ENCODE assay signal across 10 cellular contexts in genomic region chr19:4580021-4580901, GRCh38. TPM values are rescaled to one million over a fixed set of nuclear protein-coding genes. Genes with fewer than 3 reads are reported as not detected.
DNase-seq lines count a peak whose midpoint lies in the region; TF ChIP-seq lines count a peak whose summit lies in the region.
"Had no signal": no experiment of that assay in that cellular context is flagged by ENCODE, and none has a peak within 500 bp of the region (broad histone marks: within the 10 kb centered on the region; RNA-seq: fewer than 3 reads in every experiment).

No MANE protein-coding gene starts in this region.

- H3K27ac ChIP-seq in BLaER1, result no peak overlapping the region
- no peak overlapping the region for H3K27ac ChIP-seq in Karpas-422 (ENCODE audit: low read length)
- H3K27ac ChIP-seq in endodermal cell (ENCODE audit: low read depth, low read length), result no peak overlapping the region

- H3K4me1 ChIP-seq in BLaER1 (peaks cover 47% of the 10 kb centered on the region), Karpas-422 (ENCODE audit: low read length) (no peaks in the 10 kb centered on the region), endodermal cell (ENCODE audit: control insufficient read depth, insufficient read depth, low read length) (no peaks in the 10 kb centered on the region), neuron (ENCODE audit: insufficient read depth, low read length) (peaks cover 24% of the 10 kb centered on the region)

- no peaks in the 10 kb centered on the region for H3K79me2 ChIP-seq in Karpas-422 (ENCODE audit: low read length)

- H2AFZ ChIP-seq in Karpas-422 (ENCODE audit: low read length), result no peak overlapping the region
- no peak overlapping the region for H2AFZ ChIP-seq in neuron (ENCODE audit: low read depth, low read length)

- H3K4me2 ChIP-seq in BLaER1, result peak overlapping the region; percentile 82
- no peak overlapping the region for H3K4me2 ChIP-seq in Karpas-422 (ENCODE audit: low read depth, low read length, poor library complexity, severe bottlenecking)

- no peaks in the 10 kb centered on the region for H3K9me2 ChIP-seq in Karpas-422 (replicated peaks; ENCODE audit: insufficient read depth, low read length)

- peaks cover 8% of the 10 kb centered on the region for H3K4me1 Mint-ChIP-seq in endodermal cell

- peaks cover 28% of the 10 kb centered on the region for H3K27me3 ChIP-seq in BLaER1
- no peaks in the 10 kb centered on the region for H3K27me3 ChIP-seq in Karpas-422 (ENCODE audit: low read length)
- H3K27me3 ChIP-seq in endodermal cell (ENCODE audit: control insufficient read depth, insufficient read depth, low read length, poor library complexity, severe bottlenecking), result peaks cover 26% of the 10 kb centered on the region
- no peaks in the 10 kb centered on the region for H3K27me3 ChIP-seq in neuron (ENCODE audit: insufficient read depth, low read length)

- peak overlapping the region; percentile 62 for H3K4me3 Mint-ChIP-seq in endodermal cell
- H3K4me3 Mint-ChIP-seq: T-helper 2 cell treated with Interferon-gamma antibody and Interleukin-4, amounts not matched to agents 5 μg/mL and 100 μg/mL, for 36 hours had no signal

- peak; percentile 60 for TF ChIP-seq CTCF in endodermal cell (conservative IDR thresholded peaks at IDR 0.05)

- peaks cover 37% of the 10 kb centered on the region for H3K27me3 Mint-ChIP-seq in endodermal cell (ENCODE audit: insufficient read depth)

- DNase-seq in Karpas-422 (peak; percentile 56), endodermal cell (peak; percentile 88), erythroblast (lab: John Stamatoyannopoulos, UW) (no peak), posterior vena cava (ENCODE audit: low spot score) (no peak), inferior parietal cortex (ENCODE audit: extremely low spot score) (no peak)
- DNase-seq in activated CD4-positive, alpha-beta T cell treated with anti-CD3 and anti-CD28 coated beads for 1 hour, result no peak
- DNase-seq: NCI-H526 had no signal

- H3K4me3 ChIP-seq in BLaER1, result peak overlapping the region; percentile 68
- no peak overlapping the region for H3K4me3 ChIP-seq in Karpas-422 (ENCODE audit: low read length)
- peak overlapping the region; percentile 58 for H3K4me3 ChIP-seq in endodermal cell (ENCODE audit: low read length)
- peak overlapping the region; percentile 76 for H3K4me3 ChIP-seq in neuron (ENCODE audit: low read length)

- TF ChIP-seq POLR2A in erythroblast (IDR thresholded peaks at IDR 0.05; ENCODE audit: low read length), result no peak

- 0 out of 2 replicates have a peak, but pooled peaks cover 14% of the 10 kb centered on the region for H4K20me1 ChIP-seq in BLaER1
- H4K20me1 ChIP-seq in Karpas-422 (ENCODE audit: insufficient read depth, low read depth, low read length), result no peaks in the 10 kb centered on the region

- H3K9me3 Mint-ChIP-seq in endodermal cell, result no peaks in the 10 kb centered on the region
- H3K9me3 Mint-ChIP-seq: T-helper 2 cell treated with Interferon-gamma antibody and Interleukin-4, amounts not matched to agents 5 μg/mL and 100 μg/mL, for 36 hours had no signal

- H3K36me3 ChIP-seq in BLaER1 (no peaks in the 10 kb centered on the region), Karpas-422 (ENCODE audit: insufficient read depth, low read length) (no peaks in the 10 kb centered on the region), endodermal cell (ENCODE audit: control insufficient read depth, insufficient read depth, low read length) (no peaks in the 10 kb centered on the region), neuron (ENCODE audit: insufficient read depth, low read length) (no peaks in the 10 kb centered on the region)

- no peak overlapping the region for H3K27ac Mint-ChIP-seq in endodermal cell
- H3K27ac Mint-ChIP-seq: T-helper 2 cell treated with Interferon-gamma antibody and Interleukin-4, amounts not matched to agents 5 μg/mL and 100 μg/mL, for 36 hours had no signal

- 8 to 15% methylated on average over 12 to 43 of the region's 50 CpGs for WGBS in endodermal cell (ENCODE audit: insufficient coverage in 1 of 2, insufficient read length in 1 of 2), 2 experiments

- no peaks in the 10 kb centered on the region for H3K36me3 Mint-ChIP-seq in endodermal cell (ENCODE audit: low read depth)

- H3K9me3 ChIP-seq in BLaER1, result no peaks in the 10 kb centered on the region
- H3K9me3 ChIP-seq in Karpas-422 (ENCODE audit: low read length), result no peaks in the 10 kb centered on the region
- no peaks in the 10 kb centered on the region for H3K9me3 ChIP-seq in endodermal cell (ENCODE audit: control insufficient read depth, low read length)
- no peaks in the 10 kb centered on the region for H3K9me3 ChIP-seq in neuron (ENCODE audit: low read length)

- H3K9ac ChIP-seq in BLaER1, result no peak overlapping the region
- H3K9ac ChIP-seq in Karpas-422 (ENCODE audit: low read length), result no peak overlapping the region
- no peak overlapping the region for H3K9ac ChIP-seq in endodermal cell (ENCODE audit: extremely low read depth, low read length, poor library complexity, severe bottlenecking)

- intact Hi-C loops in posterior vena cava (cut with DNase I), result no loop called here

RNA-seq across cellular contexts. Expression of gene SEMA6B, which starts 20.8 kb away (rescaled TPM):
- not detected in 2 replicates for total RNA-seq in Karpas-422 (2014; rRNA removed; shearing (Covaris generic); ENCODE audit: low replicate concordance)
- total RNA-seq in endodermal cell, result 10 to 100 TPM; 28.9 to 67.8 TPM
- polyA plus RNA-seq in endodermal cell (2013, experiment 1 of 2), result 26.9 TPM
- polyA plus RNA-seq in endodermal cell (2013, experiment 2 of 2), result 24.3 TPM
- total RNA-seq in posterior vena cava, result 10 to 100 TPM; 13.7 to 19.4 TPM

RNA-seq across cellular contexts. Expression of gene LRG1, which starts 40.4 kb away (rescaled TPM):
- total RNA-seq in Karpas-422 (2014; rRNA removed; shearing (Covaris generic); ENCODE audit: low replicate concordance), result 0.11 and 0.14 TPM in 2 replicates
- total RNA-seq in endodermal cell, result 1 to 10 TPM in 1 of 2 donors, under 1 TPM in 1; 0.86 to 1.4 TPM
- polyA plus RNA-seq in endodermal cell (2013, experiment 1 of 2), result 0.21 TPM
- 0.75 TPM for polyA plus RNA-seq in endodermal cell (2013, experiment 2 of 2)
- total RNA-seq in posterior vena cava, result 1 to 10 TPM; 1.4 to 1.9 TPM

RNA-seq across cellular contexts. Expression of gene PLIN5, which starts 45.2 kb away (rescaled TPM):
- total RNA-seq in Karpas-422 (2014; rRNA removed; shearing (Covaris generic); ENCODE audit: low replicate concordance), result not detected in 2 replicates
- total RNA-seq in endodermal cell (1 to 10 TPM; 3.7 to 3.9 TPM), posterior vena cava (1 to 10 TPM; 2.2 to 2.8 TPM)
- 2.4 TPM for polyA plus RNA-seq in endodermal cell (2013, experiment 1 of 2)
- polyA plus RNA-seq in endodermal cell (2013, experiment 2 of 2), result 2.2 TPM

RNA-seq across cellular contexts. Expression of gene TNFAIP8L1, which starts 59.1 kb away (rescaled TPM):
- total RNA-seq in Karpas-422 (2014; rRNA removed; shearing (Covaris generic); ENCODE audit: low replicate concordance), result 1.8 and 9.0 TPM in 2 replicates
- total RNA-seq in endodermal cell (10 to 100 TPM; 18.1 to 25.5 TPM), posterior vena cava (1 to 10 TPM; 5.7 to 6.1 TPM)
- polyA plus RNA-seq in endodermal cell (2013, experiment 1 of 2), result 12.1 TPM
- polyA plus RNA-seq in endodermal cell (2013, experiment 2 of 2), result 12.3 TPM

Comparison
In these comparisons a context has a peak if more than half of its experiments do, and no peak if none do; other contexts are left out.
1. DNase-seq: peak in Karpas-422 (single experiment) and endodermal cell (single experiment); none in erythroblast (0 of 2), posterior vena cava (single experiment), inferior parietal cortex (single experiment) and activated CD4-positive, alpha-beta T cell treated with anti-CD3 and anti-CD28 coated beads for 1 hour (single experiment).
2. RNA of gene SEMA6B, which starts 20.8 kb away (total RNA-seq): 28.9 to 67.8 TPM in endodermal cell and 13.7 to 19.4 TPM in posterior vena cava; not detected in Karpas-422; every median in the first group is over 10 times any median in the second.